15 cellular contexts compared by ENCODE assay signal in genomic region chr17:73824321-73824720, GRCh38.
"Had no signal": no experiment of that assay in that cellular context is flagged by ENCODE, and none has a peak within 500 bp of the region (broad histone marks: within the 10 kb centered on the region; RNA-seq: fewer than 3 reads in every experiment).

No MANE protein-coding gene starts in this region.

- H3K4me3 ChIP-seq: lower lobe of right lung, psoas muscle, right lobe of liver, thyroid gland, uterus had no signal

- H3K27me3 ChIP-seq: brain microvascular endothelial cell, right lobe of liver, thyroid gland, uterus had no signal

- H3K9me3 ChIP-seq: lower lobe of right lung, psoas muscle, right lobe of liver, thyroid gland, uterus had no signal

- FAIRE-seq: TTC549 had no signal

- DNase-seq: activated CD4-positive, alpha-beta T cell treated with anti-CD3 and anti-CD28 coated beads, Interleukin-2, amount 50 U/mL, for 4 hours; activated CD4-positive, CD25-positive, alpha-beta regulatory T cell; activated T-cell treated with anti-CD3 and anti-CD28 coated beads, Interleukin-2, amount 50 U/mL, for 1 hour; amygdala; brain microvascular endothelial cell; effector memory CD8-positive, alpha-beta T cell; hippocampal formation; left cardiac atrium; lower lobe of right lung; naive thymus-derived CD4-positive, alpha-beta T cell; psoas muscle; right lobe of liver; thyroid gland; uterus had no signal

- ATAC-seq: left cardiac atrium, lower lobe of right lung, psoas muscle, right lobe of liver had no signal

- H3K27ac ChIP-seq: brain microvascular endothelial cell, lower lobe of right lung, psoas muscle, right lobe of liver, thyroid gland, uterus had no signal

- H3K36me3 ChIP-seq: brain microvascular endothelial cell, lower lobe of right lung, right lobe of liver, thyroid gland, uterus had no signal

- H3K4me1 ChIP-seq: psoas muscle, uterus had no signal
